Comparison of ENCODE assay signal across 8 cellular contexts in the genomic region with DNA sequence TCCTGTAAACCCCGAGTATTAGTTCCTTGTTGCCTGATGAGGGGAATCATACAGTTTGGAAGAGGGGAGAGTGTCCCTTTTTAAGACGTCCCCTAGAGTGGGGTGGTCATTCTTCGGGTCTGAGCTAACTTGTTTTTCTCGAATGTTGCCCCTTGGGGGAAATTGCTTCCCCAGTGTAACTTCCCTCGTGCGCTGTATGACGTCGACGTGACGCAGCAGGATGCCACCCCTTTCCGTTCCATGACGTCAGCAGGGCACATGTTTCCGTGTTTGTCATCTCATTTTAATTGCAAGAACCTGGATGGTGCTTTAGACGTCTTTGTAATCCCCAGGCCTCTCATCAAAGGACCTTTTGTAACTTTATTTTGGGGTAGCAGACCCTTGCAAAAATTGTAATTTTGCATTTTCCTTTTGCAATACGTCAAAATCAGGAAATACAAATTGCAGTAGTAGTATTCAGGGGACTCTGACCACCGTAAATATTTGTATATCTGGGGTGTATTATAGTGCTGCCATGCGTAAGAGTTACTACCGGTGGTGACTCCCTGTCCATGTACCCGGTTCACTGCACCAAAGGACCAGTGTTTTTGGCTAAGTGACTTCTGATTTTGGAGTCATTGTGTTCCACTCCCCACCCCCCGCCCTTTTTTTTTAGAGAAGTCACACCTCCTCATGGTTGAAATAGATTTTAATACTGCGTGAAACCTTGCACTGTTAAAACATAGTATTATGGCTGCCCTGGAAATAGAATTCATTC. TPM values are rescaled to one million over a fixed set of nuclear protein-coding genes. Genes with fewer than 3 reads are reported as not detected.
A peak's percentile ranks its signal among the peaks of the same experiment; 100 is the strongest.
DNase-seq lines count a peak whose midpoint lies in the region; ATAC-seq and TF ChIP-seq lines count a peak whose summit lies in the region.

No MANE protein-coding gene starts in this region.

- peak; percentile 1 for ATAC-seq in GM19025 (IDR thresholded peaks at IDR 0.05; ENCODE audit: low read depth, unreplicated experiment)

- no peaks in the 10 kb centered on the region for H3K27me3 ChIP-seq in neural cell (ENCODE audit: insufficient read depth, low read depth, low read length)
- H3K27me3 ChIP-seq in stomach, result no peaks in the 10 kb centered on the region

- H3K9me2 ChIP-seq in neural cell (ENCODE audit: insufficient read depth, low read length), result no peaks in the 10 kb centered on the region

- H3K4me2 ChIP-seq in neural cell (ENCODE audit: low read length), result peak overlapping the region; percentile 71

- no peak for TF ChIP-seq RAD21 in neural cell (conservative IDR thresholded peaks at IDR 0.05)

- no peaks in the 10 kb centered on the region for H3F3A ChIP-seq in neural cell (ENCODE audit: insufficient read depth, low read length, poor library complexity, severe bottlenecking)

- intact Hi-C loops in stomach (cut with DNase I; ENCODE audit: low total_unique reads), result no loop called here

- H3K4me3 ChIP-seq in fibroblast of the aortic adventitia (ENCODE audit: low read depth, low read length), result peak overlapping the region; percentile 94
- H3K4me3 ChIP-seq in neural cell (ENCODE audit: low read length), result peak overlapping the region; percentile 91
- peak overlapping the region; percentile 61 to 87 (median 70) for H3K4me3 ChIP-seq in stomach

- peaks cover 12% of the 10 kb centered on the region for H3K79me2 ChIP-seq in neural cell (replicated peaks; ENCODE audit: insufficient read depth, low read length)

- WGBS in stomach, 5 donors, result 16 to 21% (median 16%) methylated on average over 21 of the region's 21 CpGs

- H3K36me3 ChIP-seq in neural cell (ENCODE audit: insufficient read depth, low read length), result no peaks in the 10 kb centered on the region
- H3K36me3 ChIP-seq in stomach, result peaks cover 0 to 20% (median 4%) of the 10 kb centered on the region in 4 donors

- H3K27ac ChIP-seq in neural cell (ENCODE audit: low read length) (peak overlapping the region; percentile 98), stomach (peak overlapping the region; percentile 92 to 99 (median 96))

- TF ChIP-seq CTCF in fibroblast of the aortic adventitia (IDR thresholded peaks at IDR 0.05; ENCODE audit: insufficient read depth, low read length) (no peak), neural cell (IDR thresholded peaks at IDR 0.05; ENCODE audit: poor library complexity, severe bottlenecking) (no peak), stomach (IDR thresholded peaks at IDR 0.05) (no peak)

- H3K9ac ChIP-seq in neural cell (ENCODE audit: low read length), result peak overlapping the region; percentile 86

- no peaks in the 10 kb centered on the region for H4K20me1 ChIP-seq in neural cell (ENCODE audit: insufficient read depth)

- H3K9me3 ChIP-seq in neural cell (ENCODE audit: low read length) (no peaks in the 10 kb centered on the region), stomach (no peaks in the 10 kb centered on the region)

- TF ChIP-seq EP300 in neural cell (conservative IDR thresholded peaks at IDR 0.05; ENCODE audit: poor library complexity, severe bottlenecking), result no peak
- peak; percentile 85 for TF ChIP-seq EP300 in stomach (IDR thresholded peaks at IDR 0.05)

- peak; percentile 56 for DNase-seq in AG08395 (ENCODE audit: low spot score)
- DNase-seq in HPDE6-E6E7 (ENCODE audit: extremely low spot score), result peak; percentile 61
- DNase-seq in RPMI8226, result peak; percentile 83
- DNase-seq in activated effector memory CD4-positive, alpha-beta T cell treated with Interleukin-2 at 50 U/mL for 16 hours, result peak; percentile 67
- peak; percentile 91 for DNase-seq in fibroblast of the aortic adventitia (ENCODE audit: low read depth)
- DNase-seq in stomach, result peak; percentile 88

- H2AFZ ChIP-seq in neural cell (ENCODE audit: low read depth, low read length), result peak overlapping the region; percentile 93

- peaks cover 0 to 42% (median 26%) of the 10 kb centered on the region in 4 donors for H3K4me1 ChIP-seq in stomach

- TF ChIP-seq POLR2A in stomach (IDR thresholded peaks at IDR 0.05), result no peak

TF ChIP-seq in neural cell, 6 proteins besides CTCF, POLR2A, EP300 and RAD21:
- TF ChIP-seq TAF1 (IDR thresholded peaks at IDR 0.05; ENCODE audit: low read depth) (no peak), MXI1 (conservative IDR thresholded peaks at IDR 0.05; ENCODE audit: poor library complexity, severe bottlenecking) (no peak), SMC3 (conservative IDR thresholded peaks at IDR 0.05; ENCODE audit: poor library complexity) (no peak), EZH2 (IDR thresholded peaks at IDR 0.05; ENCODE audit: borderline replicate concordance, insufficient read depth, low read length, poor library complexity, severe bottlenecking) (no peak), POLR2AphosphoS5 (IDR thresholded peaks at IDR 0.05) (no peak)
- TF ChIP-seq, protein P1, sequence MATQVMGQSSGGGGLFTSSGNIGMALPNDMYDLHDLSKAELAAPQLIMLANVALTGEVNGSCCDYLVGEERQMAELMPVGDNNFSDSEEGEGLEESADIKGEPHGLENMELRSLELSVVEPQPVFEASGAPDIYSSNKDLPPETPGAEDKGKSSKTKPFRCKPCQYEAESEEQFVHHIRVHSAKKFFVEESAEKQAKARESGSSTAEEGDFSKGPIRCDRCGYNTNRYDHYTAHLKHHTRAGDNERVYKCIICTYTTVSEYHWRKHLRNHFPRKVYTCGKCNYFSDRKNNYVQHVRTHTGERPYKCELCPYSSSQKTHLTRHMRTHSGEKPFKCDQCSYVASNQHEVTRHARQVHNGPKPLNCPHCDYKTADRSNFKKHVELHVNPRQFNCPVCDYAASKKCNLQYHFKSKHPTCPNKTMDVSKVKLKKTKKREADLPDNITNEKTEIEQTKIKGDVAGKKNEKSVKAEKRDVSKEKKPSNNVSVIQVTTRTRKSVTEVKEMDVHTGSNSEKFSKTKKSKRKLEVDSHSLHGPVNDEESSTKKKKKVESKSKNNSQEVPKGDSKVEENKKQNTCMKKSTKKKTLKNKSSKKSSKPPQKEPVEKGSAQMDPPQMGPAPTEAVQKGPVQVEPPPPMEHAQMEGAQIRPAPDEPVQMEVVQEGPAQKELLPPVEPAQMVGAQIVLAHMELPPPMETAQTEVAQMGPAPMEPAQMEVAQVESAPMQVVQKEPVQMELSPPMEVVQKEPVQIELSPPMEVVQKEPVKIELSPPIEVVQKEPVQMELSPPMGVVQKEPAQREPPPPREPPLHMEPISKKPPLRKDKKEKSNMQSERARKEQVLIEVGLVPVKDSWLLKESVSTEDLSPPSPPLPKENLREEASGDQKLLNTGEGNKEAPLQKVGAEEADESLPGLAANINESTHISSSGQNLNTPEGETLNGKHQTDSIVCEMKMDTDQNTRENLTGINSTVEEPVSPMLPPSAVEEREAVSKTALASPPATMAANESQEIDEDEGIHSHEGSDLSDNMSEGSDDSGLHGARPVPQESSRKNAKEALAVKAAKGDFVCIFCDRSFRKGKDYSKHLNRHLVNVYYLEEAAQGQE (IDR thresholded peaks at IDR 0.05; ENCODE audit: borderline replicate concordance), result no peak

RNA-seq across cellular contexts. Expression of a gene that starts 0.7 kb away (rescaled TPM):
- total RNA-seq in fibroblast of the aortic adventitia (ENCODE audit: low replicate concordance) (18.8 and 45.3 TPM in 2 replicates), stomach (10 to 100 TPM; 14.2 to 41.4 (median 24.1) TPM)
- polyA plus RNA-seq in neural cell (15.3 and 15.7 TPM in 2 replicates), stomach (10 to 100 TPM; 16.0 to 24.3 (median 16.2) TPM)
- 22.4 and 25.6 TPM in 2 replicates for polyA minus RNA-seq in neural cell

RNA-seq across cellular contexts. Expression of a gene that starts 1.1 kb away (rescaled TPM):
- 1.3 and 1.4 TPM in 2 replicates for total RNA-seq in fibroblast of the aortic adventitia (ENCODE audit: low replicate concordance)
- polyA plus RNA-seq in neural cell, result 4.0 and 5.4 TPM in 2 replicates
- polyA minus RNA-seq in neural cell, result 3.7 and 4.9 TPM in 2 replicates
- 1 to 10 TPM in 2 of 5 donors, not detected in 3; 2.7 to 2.9 TPM for total RNA-seq in stomach
- polyA plus RNA-seq in stomach, result 1 to 10 TPM in 2 of 3 donors, under 1 TPM in 1; 0.76 to 1.9 (median 1.4) TPM

Comparison
In these comparisons a context has a peak if more than half of its experiments do, and no peak if none do; other contexts are left out.
1. Peak in every context shown above with its lines: DNase-seq, ATAC-seq, H3K4me3 ChIP-seq and H3K27ac ChIP-seq.